ENCODE assay signal across 16 cellular contexts in genomic region chr6:884570-884969, GRCh38.
A peak's percentile ranks its signal among the peaks of the same experiment; 100 is the strongest.
DNase-seq lines count a peak whose midpoint lies in the region; ATAC-seq and TF ChIP-seq lines count a peak whose summit lies in the region.
"Had no signal": no experiment of that assay in that cellular context is flagged by ENCODE, and none has a peak within 500 bp of the region (broad histone marks: within the 10 kb centered on the region; RNA-seq: fewer than 3 reads in every experiment).

No MANE protein-coding gene starts in this region.

- no peaks in the 10 kb centered on the region for H3K36me3 Mint-ChIP-seq in activated T-cell treated with anti-CD3 and anti-CD28 coated beads, Interleukin-2, amount 50 U/mL, for 72 hours (ENCODE audit: insufficient read depth in 2 of 2)

- H3K27me3 Mint-ChIP-seq in activated T-cell treated with anti-CD3 and anti-CD28 coated beads, Interleukin-2, amount 50 U/mL, for 72 hours (ENCODE audit: low read depth), result peaks cover 40% of the 10 kb centered on the region

- no peaks in the 10 kb centered on the region for H3K9me3 Mint-ChIP-seq in activated T-cell treated with anti-CD3 and anti-CD28 coated beads, Interleukin-2, amount 50 U/mL, for 72 hours
- H3K9me3 Mint-ChIP-seq: CD4-positive, alpha-beta T cell had no signal

- peak overlapping the region in 5 of 8 donors; percentile 3 to 46 (median 17) for H3K27ac ChIP-seq in spleen

- peaks cover 5% of the 10 kb centered on the region for H3K4me1 Mint-ChIP-seq in activated T-cell treated with anti-CD3 and anti-CD28 coated beads, Interleukin-2, amount 50 U/mL, for 72 hours (ENCODE audit: low read depth)
- H3K4me1 Mint-ChIP-seq: B cell had no signal

- no peak overlapping the region for H3K4me3 ChIP-seq in mucosa of descending colon
- H3K4me3 ChIP-seq in spleen, result no peak overlapping the region

- TF ChIP-seq CTCF in mucosa of descending colon (IDR thresholded peaks at IDR 0.05), result no peak
- TF ChIP-seq CTCF in spleen (IDR thresholded peaks at IDR 0.05 in 8 of 11, conservative IDR thresholded peaks at IDR 0.05 in 3 of 11), result no peak

- H3K4me1 ChIP-seq in mucosa of descending colon (ENCODE audit: low read depth) (peaks cover 12% of the 10 kb centered on the region), spleen (peaks cover 0 to 14% (median 0%) of the 10 kb centered on the region in 6 donors)

- H3K36me3 ChIP-seq in mucosa of descending colon (ENCODE audit: low read depth) (no peaks in the 10 kb centered on the region), spleen (no peaks in the 10 kb centered on the region)

- peaks cover 0 to 28% (median 0%) of the 10 kb centered on the region in 7 donors for H3K27me3 ChIP-seq in spleen (replicated peaks in 1 of 7)

- no peaks in the 10 kb centered on the region for H3K9me3 ChIP-seq in mucosa of descending colon
- H3K9me3 ChIP-seq in spleen, result no peaks in the 10 kb centered on the region

- ATAC-seq in mucosa of descending colon, result peak; percentile 80
- no peak for ATAC-seq in activated T-cell treated with anti-CD3 and anti-CD28 coated beads, Interleukin-2, amount 50 U/mL, for 72 hours (replicated peaks in 1 of 2)
- no peak for ATAC-seq in HG03280 (IDR thresholded peaks at IDR 0.05; ENCODE audit: unreplicated experiment)
- ATAC-seq in GM19328 (IDR thresholded peaks at IDR 0.05; ENCODE audit: unreplicated experiment), result no peak
- ATAC-seq: Panc1 had no signal

- TF ChIP-seq POLR2A in spleen (IDR thresholded peaks at IDR 0.05), result no peak

- H3K27ac Mint-ChIP-seq in activated T-cell treated with anti-CD3 and anti-CD28 coated beads, Interleukin-2, amount 50 U/mL, for 72 hours, result no peak overlapping the region
- H3K27ac Mint-ChIP-seq: B cell; CD4-positive, alpha-beta T cell had no signal

- H3K4me3 Mint-ChIP-seq in activated T-cell treated with anti-CD3 and anti-CD28 coated beads, Interleukin-2, amount 50 U/mL, for 72 hours, result no peak overlapping the region
- H3K4me3 Mint-ChIP-seq: B cell; CD4-positive, alpha-beta T cell had no signal

- 58 to 73% (median 63%) methylated on average over 2 of the region's 2 CpGs for WGBS in spleen, 5 donors

- peak; percentile 26 for DNase-seq in HuH-7 (ENCODE audit: low spot score)
- DNase-seq in NCI-H748 treated with DMSO at 0.1 percent for 48 hours (lab: John Stamatoyannopoulos, UW), result peak; percentile 32
- peak in 1 of 3 donors; percentile 41 for DNase-seq in mucosa of descending colon
- no peak for DNase-seq in spleen
- no peak for DNase-seq in activated T-cell treated with anti-CD3 and anti-CD28 coated beads, Interleukin-2, amount 50 U/mL, for 72 hours
- DNase-seq: CD4-positive, alpha-beta T cell; H7; NCI-H1417 treated with DMSO at 0.1 percent for 48 hours; NCI-H2029; NCI-H2171 treated with DMSO at 0.1 percent for 48 hours; NCI-H446 treated with DMSO at 0.1 percent for 48 hours; NCI-H82 had no signal

- intact Hi-C loops in mucosa of descending colon (cut with DNase I, micrococcal nuclease) (no loop called here), spleen (cut with DNase I; ENCODE audit: low total_unique reads) (no loop called here)

Comparison
In these comparisons a context has a peak if more than half of its experiments do, and no peak if none do; other contexts are left out.
1. DNase-seq: peak in HuH-7 (single experiment) and NCI-H748 treated with DMSO at 0.1 percent for 48 hours (single experiment); none in spleen (single experiment) and activated T-cell treated with anti-CD3 and anti-CD28 coated beads, Interleukin-2, amount 50 U/mL, for 72 hours (0 of 2).